In genomic region chr9:94827584-94828304, GRCh38 we compare ENCODE assay signal across 12 cellular contexts.
DNase-seq lines count a peak whose midpoint lies in the region; ATAC-seq and TF ChIP-seq lines count a peak whose summit lies in the region.
"Had no signal": no experiment of that assay in that cellular context is flagged by ENCODE, and none has a peak within 500 bp of the region (broad histone marks: within the 10 kb centered on the region; RNA-seq: fewer than 3 reads in every experiment).

No MANE protein-coding gene starts in this region.

- H3K4me1 ChIP-seq in adipocyte (ENCODE audit: control insufficient read depth, insufficient read depth, low read length) (peaks cover 21% of the 10 kb centered on the region), left ventricle myocardium inferior (peaks cover 55% of the 10 kb centered on the region), psoas muscle (peaks cover 34% of the 10 kb centered on the region)
- H3K4me1 ChIP-seq: breast epithelium had no signal

- no peaks in the 10 kb centered on the region for H3K27me3 Mint-ChIP-seq in activated CD4-positive, alpha-beta T cell treated with anti-CD3 and anti-CD28 coated beads, Interleukin-2, amount 10 ng/mL, durations not matched to agents 7 days and 5 days

- H3K27me3 ChIP-seq in adipocyte (replicated peaks; ENCODE audit: control insufficient read depth, insufficient read depth, low read length), result no peaks in the 10 kb centered on the region
- H3K27me3 ChIP-seq in left ventricle myocardium inferior (ENCODE audit: low read depth), result no peaks in the 10 kb centered on the region
- no peaks in the 10 kb centered on the region for H3K27me3 ChIP-seq in psoas muscle (ENCODE audit: insufficient read depth in 3 of 3, low read length in 2 of 3)
- H3K27me3 ChIP-seq: breast epithelium had no signal

- no peaks in the 10 kb centered on the region for H3K9me3 ChIP-seq in adipocyte (ENCODE audit: control insufficient read depth, low read length)
- no peaks in the 10 kb centered on the region for H3K9me3 ChIP-seq in left ventricle myocardium inferior (replicated peaks)
- H3K9me3 ChIP-seq in psoas muscle, result no peaks in the 10 kb centered on the region
- H3K9me3 ChIP-seq: breast epithelium had no signal

- DNase-seq in AG10803 (ENCODE audit: low read depth) (peak; percentile 46), adipocyte (ENCODE audit: low read depth) (peak; percentile 46), left ventricle myocardium inferior (no peak), psoas muscle (no peak), midbrain (lab: John Stamatoyannopoulos, UW) (no peak), cerebellum (ENCODE audit: low spot score) (no peak)
- DNase-seq in activated CD4-positive, alpha-beta T cell treated with anti-CD3 and anti-CD28 coated beads, Interleukin-2, amount 10 ng/mL, durations not matched to agents 7 days and 5 days, result no peak
- DNase-seq: activated CD8-positive, alpha-beta memory T cell treated with anti-CD3 and anti-CD28 coated beads for 24 hours; NCI-H2171 treated with DMSO at 0.1 percent for 48 hours; nucleus accumbens had no signal

- H3K4me1 Mint-ChIP-seq in activated CD4-positive, alpha-beta T cell treated with anti-CD3 and anti-CD28 coated beads, Interleukin-2, amount 10 ng/mL, durations not matched to agents 7 days and 5 days, result no peaks in the 10 kb centered on the region

- intact Hi-C loops in left ventricle myocardium inferior (cut with micrococcal nuclease) (no loop called here), psoas muscle (cut with DNase I) (loop anchor here in 1 of 2 donors (5.0 kb wide), 1 partner anchor 35 kb away; no protein-coding TSS in a partner anchor)

- 56 to 66% (median 60%) methylated on average over 8 of the region's 8 CpGs for WGBS in psoas muscle, 3 donors

- peak overlapping the region; percentile 43 for H3K9ac ChIP-seq in adipocyte (ENCODE audit: low read length)

- no peak for TF ChIP-seq CTCF in AG10803 (conservative IDR thresholded peaks at IDR 0.05; ENCODE audit: low read length)
- TF ChIP-seq CTCF in left ventricle myocardium inferior (IDR thresholded peaks at IDR 0.05; ENCODE audit: borderline replicate concordance), result no peak
- no peak for TF ChIP-seq CTCF in psoas muscle (IDR thresholded peaks at IDR 0.05)

- CTCF ChIA-PET in activated CD4-positive, alpha-beta T cell treated with anti-CD3 and anti-CD28 coated beads, Interleukin-2, amount 10 ng/mL, durations not matched to agents 7 days and 5 days (lab: Charles Lee), result interaction anchor here (0.6 kb wide), 1 partner anchor 209 kb away, joined by 3 read pairs; no protein-coding TSS in a partner anchor

- H3K4me3 Mint-ChIP-seq in activated CD4-positive, alpha-beta T cell treated with anti-CD3 and anti-CD28 coated beads, Interleukin-2, amount 10 ng/mL, durations not matched to agents 7 days and 5 days, result no peak overlapping the region

- H3K36me3 ChIP-seq in adipocyte (ENCODE audit: control insufficient read depth, insufficient read depth, low read length, severe bottlenecking), result no peaks in the 10 kb centered on the region
- H3K36me3 ChIP-seq in left ventricle myocardium inferior, result no peaks in the 10 kb centered on the region
- H3K36me3 ChIP-seq in psoas muscle (ENCODE audit: insufficient read depth in 1 of 2, low read depth in 1 of 2), result no peaks in the 10 kb centered on the region
- H3K36me3 ChIP-seq: breast epithelium had no signal

- H3K4me3 ChIP-seq in AG10803 (ENCODE audit: low read length) (no peak overlapping the region), adipocyte (ENCODE audit: low read length) (peak overlapping the region; percentile 8), left ventricle myocardium inferior (no peak overlapping the region), psoas muscle (no peak overlapping the region)
- H3K4me3 ChIP-seq: breast epithelium had no signal

- H3K36me3 Mint-ChIP-seq in activated CD4-positive, alpha-beta T cell treated with anti-CD3 and anti-CD28 coated beads, Interleukin-2, amount 10 ng/mL, durations not matched to agents 7 days and 5 days (ENCODE audit: low read depth), result peaks cover 10% of the 10 kb centered on the region

- ATAC-seq in psoas muscle (peak in 3 of 4 donors; percentile 15 to 51 (median 21)), esophagus mucosa (no peak)

- POLR2A ChIA-PET in activated CD4-positive, alpha-beta T cell treated with anti-CD3 and anti-CD28 coated beads, Interleukin-2, amount 10 ng/mL, durations not matched to agents 7 days and 5 days (lab: Charles Lee), result interaction anchor here (0.6 kb wide), 1 partner anchor 44 kb away, joined by 3 read pairs; no protein-coding TSS in a partner anchor

- H3K27ac ChIP-seq in left ventricle myocardium inferior (replicated peaks) (peak overlapping the region; percentile 63), psoas muscle (peak overlapping the region; percentile 48)

- H3K27ac Mint-ChIP-seq in activated CD4-positive, alpha-beta T cell treated with anti-CD3 and anti-CD28 coated beads, Interleukin-2, amount 10 ng/mL, durations not matched to agents 7 days and 5 days, result no peak overlapping the region

- no peaks in the 10 kb centered on the region for H3K9me3 Mint-ChIP-seq in activated CD4-positive, alpha-beta T cell treated with anti-CD3 and anti-CD28 coated beads, Interleukin-2, amount 10 ng/mL, durations not matched to agents 7 days and 5 days

Comparison
In these comparisons a context has a peak if more than half of its experiments do, and no peak if none do; other contexts are left out.
1. DNase-seq: peak in AG10803 (single experiment) and adipocyte (single experiment); none in left ventricle myocardium inferior (single experiment), psoas muscle (0 of 2), midbrain (single experiment), cerebellum (single experiment) and activated CD4-positive, alpha-beta T cell treated with anti-CD3 and anti-CD28 coated beads, Interleukin-2, amount 10 ng/mL, durations not matched to agents 7 days and 5 days (single experiment).